ENCODE assay signal across 14 cellular contexts in the genomic region with DNA sequence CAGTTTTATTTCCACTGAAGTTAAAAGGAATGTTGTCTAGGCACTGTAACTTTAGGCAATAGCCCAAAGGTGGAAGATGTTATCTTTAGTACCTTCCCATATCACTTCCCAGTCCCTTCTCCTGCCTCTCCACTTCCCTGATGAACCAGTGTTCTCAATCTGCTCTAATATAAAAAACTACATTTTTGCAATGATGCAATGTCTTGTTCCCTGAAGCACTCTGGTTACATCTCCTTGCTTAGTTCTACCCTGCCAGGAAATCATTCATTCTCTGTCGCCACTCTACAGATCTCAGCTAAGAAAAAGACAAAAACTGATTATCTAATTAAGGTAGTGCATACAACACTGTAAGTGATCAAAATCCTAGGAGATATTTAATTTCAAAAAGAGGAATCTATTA.
DNase-seq lines count a peak whose midpoint lies in the region; ATAC-seq and TF ChIP-seq lines count a peak whose summit lies in the region.
"Had no signal": no experiment of that assay in that cellular context is flagged by ENCODE, and none has a peak within 500 bp of the region (broad histone marks: within the 10 kb centered on the region; RNA-seq: fewer than 3 reads in every experiment).

No MANE protein-coding gene starts in this region.

- ATAC-seq in GM23338 (no peak), T-cell (replicated peaks in 1 of 4) (no peak)
- ATAC-seq: GM12878 had no signal

- H3K27ac Mint-ChIP-seq in GM23338, result peak overlapping the region; percentile 43
- no peak overlapping the region for H3K27ac Mint-ChIP-seq in T-cell
- H3K27ac Mint-ChIP-seq: CD4-positive, CD25-positive, alpha-beta regulatory T cell had no signal

- H3K4me3 Mint-ChIP-seq in GM23338 (no peak overlapping the region), T-cell (no peak overlapping the region)
- H3K4me3 Mint-ChIP-seq: CD4-positive, CD25-positive, alpha-beta regulatory T cell; H9 had no signal

- no peaks in the 10 kb centered on the region for H3K9me3 Mint-ChIP-seq in GM23338
- H3K9me3 Mint-ChIP-seq in T-cell, result peaks cover 7 to 9% (median 8%) of the 10 kb centered on the region in 3 donors

- no peak overlapping the region for H3K9ac ChIP-seq in mesendoderm (ENCODE audit: low read length)
- H3K9ac ChIP-seq: BLaER1 treated with 17β-estradiol and CSF1 and Interleukin-3, amounts not matched to agents 10 nM and 100 nM had no signal

- TF ChIP-seq CTCF in GM23338 (conservative IDR thresholded peaks at IDR 0.05; ENCODE audit: low read depth in 2 of 2), result no peak
- no peak for TF ChIP-seq CTCF in choroid plexus epithelial cell (conservative IDR thresholded peaks at IDR 0.05; ENCODE audit: low read depth, low read length)

- H3K56ac ChIP-seq in mesendoderm (ENCODE audit: low read length), result no peak overlapping the region

- H3K27ac ChIP-seq in GM23338 (ENCODE audit: low read depth) (peak overlapping the region; percentile 27; the same call in 1 of the 2 replicates), mesendoderm (ENCODE audit: low read depth, low read length) (no peak overlapping the region)
- H3K27ac ChIP-seq: BLaER1 treated with 17β-estradiol and CSF1 and Interleukin-3, amounts not matched to agents 10 nM and 100 nM had no signal

- no peak overlapping the region for H2AK5ac ChIP-seq in mesendoderm (ENCODE audit: low read length)

- no peak overlapping the region for H2BK15ac ChIP-seq in mesendoderm (replicated peaks; ENCODE audit: low read depth)

- H3K4me2 ChIP-seq in GM23338 (no peak overlapping the region), mesendoderm (ENCODE audit: low read length) (no peak overlapping the region)
- H3K4me2 ChIP-seq: BLaER1 treated with 17β-estradiol and CSF1 and Interleukin-3, amounts not matched to agents 10 nM and 100 nM had no signal

- no peak for DNase-seq in GM23338 (ENCODE audit: low spot score)
- peak; percentile 10 for DNase-seq in MV-4-11 (lab: John Stamatoyannopoulos, UW)
- DNase-seq in choroid plexus epithelial cell (ENCODE audit: low read depth), result peak; percentile 21
- peak; percentile 19 for DNase-seq in mesendoderm
- DNase-seq in T-cell, result no peak
- DNase-seq in activated CD4-positive, CD25-positive, alpha-beta regulatory T cell treated with anti-CD3 and anti-CD28 coated beads, Interleukin-2, amount 50 U/mL, for 72 hours, result no peak
- DNase-seq in stimulated activated naive CD4-positive, alpha-beta T cell treated with Interleukin-2 at 50 U/mL for 16 hours (lab: John Stamatoyannopoulos, UW), result no peak
- no peak for DNase-seq in SKM-1 treated with dmso at 0.1 percent for 144 hours (lab: John Stamatoyannopoulos, UW; ENCODE audit: unreplicated experiment)
- DNase-seq: ACHN; CD4-positive, CD25-positive, alpha-beta regulatory T cell; GOT3; H9 had no signal

- H3K79me2 ChIP-seq in GM23338 (replicated peaks; ENCODE audit: insufficient read depth), result no peaks in the 10 kb centered on the region
- no peaks in the 10 kb centered on the region for H3K79me2 ChIP-seq in mesendoderm (ENCODE audit: control insufficient read depth, insufficient read depth, low read length)

- no peak overlapping the region for H3K23ac ChIP-seq in mesendoderm (ENCODE audit: low read length)

- no peaks in the 10 kb centered on the region for H3K9me2 ChIP-seq in GM23338 (ENCODE audit: insufficient read depth)

- no peaks in the 10 kb centered on the region for H4K20me1 ChIP-seq in GM23338 (replicated peaks; ENCODE audit: insufficient read depth)

- no peak overlapping the region for H2BK120ac ChIP-seq in mesendoderm (ENCODE audit: low read depth, low read length)

- peaks cover 24% of the 10 kb centered on the region for H3K4me1 Mint-ChIP-seq in GM23338
- peaks cover 0 to 5% (median 0%) of the 10 kb centered on the region in 3 donors for H3K4me1 Mint-ChIP-seq in T-cell

- H3K79me1 ChIP-seq in mesendoderm (ENCODE audit: low read length), result no peaks in the 10 kb centered on the region

- POLR2A ChIA-PET in T-cell (lab: Charles Lee), result no interaction called here

- H2AFZ ChIP-seq in GM23338, result no peak overlapping the region

- H3K27me3 Mint-ChIP-seq in GM23338 (ENCODE audit: insufficient read depth, low read depth, poor library complexity) (peaks cover 2% of the 10 kb centered on the region), T-cell (no peaks in the 10 kb centered on the region)

- no peak overlapping the region for H3K4ac ChIP-seq in mesendoderm (ENCODE audit: low read depth, low read length)

- H3K36me3 ChIP-seq in GM23338 (ENCODE audit: insufficient read depth) (no peaks in the 10 kb centered on the region), mesendoderm (ENCODE audit: control insufficient read depth, insufficient read depth, low read length) (no peaks in the 10 kb centered on the region)

- WGBS in mesendoderm (ENCODE audit: extremely low coverage, insufficient coverage, low lambda C conversion rate), result no CpG with 5 or more reads among the region's 1 CpG

- H3K36me3 Mint-ChIP-seq in GM23338 (ENCODE audit: low read depth) (peaks cover 3% of the 10 kb centered on the region; the same call in 1 of the 3 replicates), T-cell (peaks cover 18% of the 10 kb centered on the region)

- H3K27me3 ChIP-seq in GM23338 (ENCODE audit: insufficient read depth) (no peaks in the 10 kb centered on the region), mesendoderm (ENCODE audit: insufficient read depth, low read length, poor library complexity) (no peaks in the 10 kb centered on the region)
- H3K27me3 ChIP-seq: BLaER1 treated with 17β-estradiol and CSF1 and Interleukin-3, amounts not matched to agents 10 nM and 100 nM had no signal

- H3K4me1 ChIP-seq in GM23338 (ENCODE audit: insufficient read depth), result peaks cover 8% of the 10 kb centered on the region; the same call in 1 of the 2 replicates
- H3K4me1 ChIP-seq in mesendoderm (ENCODE audit: control insufficient read depth, low read depth, low read length), result peaks cover 2% of the 10 kb centered on the region

- H2BK5ac ChIP-seq in mesendoderm (ENCODE audit: low read length), result no peak overlapping the region

- H3K4me3 ChIP-seq in GM23338, result no peak overlapping the region
- H3K4me3 ChIP-seq in choroid plexus epithelial cell (ENCODE audit: low read depth, low read length), result no peak overlapping the region
- H3K4me3 ChIP-seq in mesendoderm (ENCODE audit: low read length), result no peak overlapping the region
- H3K4me3 ChIP-seq: BLaER1 treated with 17β-estradiol and CSF1 and Interleukin-3, amounts not matched to agents 10 nM and 100 nM; GM12878 had no signal

- no peak overlapping the region for H4K8ac ChIP-seq in mesendoderm (ENCODE audit: low read depth, low read length)

- H3K18ac ChIP-seq in mesendoderm (ENCODE audit: low read length), result no peak overlapping the region

- H3F3A ChIP-seq in GM23338 (replicated peaks; ENCODE audit: low read depth), result no peaks in the 10 kb centered on the region

- no peak overlapping the region for H4K5ac ChIP-seq in mesendoderm (ENCODE audit: low read length)

- CTCF ChIA-PET in T-cell (lab: Charles Lee), result interaction anchor here in 1 of 2 donors (0.6 kb wide), 1 partner anchor 1447 kb away, joined by 3 read pairs; no protein-coding TSS in a partner anchor

TF ChIP-seq in GM23338, 12 proteins besides CTCF, POLR2A, EP300 and RAD21 (continues in another document):
- TF ChIP-seq ZNF114 (CRISPR knock-in tag; IDR thresholded peaks at IDR 0.05), result no peak
- TF ChIP-seq, protein P1, sequence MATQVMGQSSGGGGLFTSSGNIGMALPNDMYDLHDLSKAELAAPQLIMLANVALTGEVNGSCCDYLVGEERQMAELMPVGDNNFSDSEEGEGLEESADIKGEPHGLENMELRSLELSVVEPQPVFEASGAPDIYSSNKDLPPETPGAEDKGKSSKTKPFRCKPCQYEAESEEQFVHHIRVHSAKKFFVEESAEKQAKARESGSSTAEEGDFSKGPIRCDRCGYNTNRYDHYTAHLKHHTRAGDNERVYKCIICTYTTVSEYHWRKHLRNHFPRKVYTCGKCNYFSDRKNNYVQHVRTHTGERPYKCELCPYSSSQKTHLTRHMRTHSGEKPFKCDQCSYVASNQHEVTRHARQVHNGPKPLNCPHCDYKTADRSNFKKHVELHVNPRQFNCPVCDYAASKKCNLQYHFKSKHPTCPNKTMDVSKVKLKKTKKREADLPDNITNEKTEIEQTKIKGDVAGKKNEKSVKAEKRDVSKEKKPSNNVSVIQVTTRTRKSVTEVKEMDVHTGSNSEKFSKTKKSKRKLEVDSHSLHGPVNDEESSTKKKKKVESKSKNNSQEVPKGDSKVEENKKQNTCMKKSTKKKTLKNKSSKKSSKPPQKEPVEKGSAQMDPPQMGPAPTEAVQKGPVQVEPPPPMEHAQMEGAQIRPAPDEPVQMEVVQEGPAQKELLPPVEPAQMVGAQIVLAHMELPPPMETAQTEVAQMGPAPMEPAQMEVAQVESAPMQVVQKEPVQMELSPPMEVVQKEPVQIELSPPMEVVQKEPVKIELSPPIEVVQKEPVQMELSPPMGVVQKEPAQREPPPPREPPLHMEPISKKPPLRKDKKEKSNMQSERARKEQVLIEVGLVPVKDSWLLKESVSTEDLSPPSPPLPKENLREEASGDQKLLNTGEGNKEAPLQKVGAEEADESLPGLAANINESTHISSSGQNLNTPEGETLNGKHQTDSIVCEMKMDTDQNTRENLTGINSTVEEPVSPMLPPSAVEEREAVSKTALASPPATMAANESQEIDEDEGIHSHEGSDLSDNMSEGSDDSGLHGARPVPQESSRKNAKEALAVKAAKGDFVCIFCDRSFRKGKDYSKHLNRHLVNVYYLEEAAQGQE (IDR thresholded peaks at IDR 0.05; ENCODE audit: unreplicated experiment), result no peak
- no peak for TF ChIP-seq POLR2AphosphoS5 (IDR thresholded peaks at IDR 0.05; ENCODE audit: low read depth)
- TF ChIP-seq STAT1 (IDR thresholded peaks at IDR 0.05; ENCODE audit: unreplicated experiment), result no peak
- TF ChIP-seq NANOG (IDR thresholded peaks at IDR 0.05; ENCODE audit: borderline replicate concordance), result no peak

Comparison
In these comparisons a context has a peak if more than half of its experiments do, and no peak if none do; other contexts are left out.
1. DNase-seq: peak in MV-4-11 (single experiment), choroid plexus epithelial cell (single experiment) and mesendoderm (single experiment); none in GM23338 (single experiment), T-cell (0 of 34), activated CD4-positive, CD25-positive, alpha-beta regulatory T cell treated with anti-CD3 and anti-CD28 coated beads, Interleukin-2, amount 50 U/mL, for 72 hours (single experiment), stimulated activated naive CD4-positive, alpha-beta T cell treated with Interleukin-2 at 50 U/mL for 16 hours (single experiment) and SKM-1 treated with dmso at 0.1 percent for 144 hours (single experiment).